In genomic region chr11:107370390-107370789, GRCh38 we compare ENCODE assay signal across 14 cellular contexts.
DNase-seq lines count a peak whose midpoint lies in the region; ATAC-seq and TF ChIP-seq lines count a peak whose summit lies in the region.
"Had no signal": no experiment of that assay in that cellular context is flagged by ENCODE, and none has a peak within 500 bp of the region (broad histone marks: within the 10 kb centered on the region; RNA-seq: fewer than 3 reads in every experiment).

No MANE protein-coding gene starts in this region.

- POLR2A ChIA-PET in BJ (lab: Charles Lee) (no interaction called here), HEK293 (lab: Yijun Ruan, JAX) (no interaction called here)

- no peaks in the 10 kb centered on the region for H3K4me1 ChIP-seq in HEK293 (ENCODE audit: control insufficient read depth, insufficient read depth, low read length)

- H3K4me3 ChIP-seq in BJ (ENCODE audit: low read depth, low read length) (no peak overlapping the region), HEK293 (ENCODE audit: low read depth, low read length) (no peak overlapping the region), choroid plexus epithelial cell (ENCODE audit: low read depth, low read length) (no peak overlapping the region)

- H3K9me3 ChIP-seq in HEK293 (ENCODE audit: control insufficient read depth, insufficient read depth, low read depth, low read length) = no peaks in the 10 kb centered on the region

- CTCF ChIA-PET in BJ (lab: Yijun Ruan, JAX) (no interaction called here), HEK293 (lab: Yijun Ruan, JAX) (no interaction called here)

- H3K36me3 ChIP-seq in BJ (ENCODE audit: control insufficient read depth, insufficient read depth, low read length) (no peaks in the 10 kb centered on the region), HEK293 (ENCODE audit: control insufficient read depth in 2 of 2, insufficient read depth in 1 of 2, low read length in 2 of 2) (no peaks in the 10 kb centered on the region)

- H3K27ac ChIP-seq in HEK293 (ENCODE audit: extremely low read depth, low read depth, low read length) = no peak overlapping the region

- no peaks in the 10 kb centered on the region for H3K27me3 ChIP-seq in BJ (ENCODE audit: control insufficient read depth, insufficient read depth, low read length)

- DNase-seq in BJ (ENCODE audit: low read depth) (peak; percentile 17), choroid plexus epithelial cell (ENCODE audit: low read depth) (peak; percentile 40), myocyte (ENCODE audit: low read depth) (peak; percentile 10), NCI-H2227 treated with DMSO at 0.1 percent for 48 hours (lab: John Stamatoyannopoulos, UW) (no peak), T-helper 9 cell (no peak)
- DNase-seq in activated CD4-positive, alpha-beta T cell treated with anti-CD3 and anti-CD28 coated beads for 1 hour = no peak
- DNase-seq: activated naive CD4-positive, alpha-beta T cell treated with anti-CD3 and anti-CD28 coated beads, Interleukin-2, amount 50 U/mL, for 16 hours; CD4-positive, CD25-positive, alpha-beta regulatory T cell; GDM1; NCI-H748 treated with DMSO at 0.1 percent for 48 hours; stimulated activated CD4-positive, alpha-beta T cell treated with anti-CD3 and anti-CD28 coated beads, Interleukin-12 subunit alpha, Interleukin-12 subunit beta, amount 100 ng/mL, for 4 hours had no signal

- no peak for TF ChIP-seq CTCF in BJ (IDR thresholded peaks at IDR 0.05; ENCODE audit: insufficient read depth, low read depth, low read length)
- no peak for TF ChIP-seq CTCF in HEK293 (tag by site-specific recombination; IDR thresholded peaks at IDR 0.05)
- no peak for TF ChIP-seq CTCF in choroid plexus epithelial cell (conservative IDR thresholded peaks at IDR 0.05; ENCODE audit: low read depth, low read length)

- no peak for ATAC-seq in HG02970 (IDR thresholded peaks at IDR 0.05; ENCODE audit: low FRiP score, unreplicated experiment)
- ATAC-seq: left lobe of liver had no signal

TF ChIP-seq in HEK293, 187 proteins besides CTCF, POLR2A, EP300 and RAD21:
- TF ChIP-seq, protein P1, sequence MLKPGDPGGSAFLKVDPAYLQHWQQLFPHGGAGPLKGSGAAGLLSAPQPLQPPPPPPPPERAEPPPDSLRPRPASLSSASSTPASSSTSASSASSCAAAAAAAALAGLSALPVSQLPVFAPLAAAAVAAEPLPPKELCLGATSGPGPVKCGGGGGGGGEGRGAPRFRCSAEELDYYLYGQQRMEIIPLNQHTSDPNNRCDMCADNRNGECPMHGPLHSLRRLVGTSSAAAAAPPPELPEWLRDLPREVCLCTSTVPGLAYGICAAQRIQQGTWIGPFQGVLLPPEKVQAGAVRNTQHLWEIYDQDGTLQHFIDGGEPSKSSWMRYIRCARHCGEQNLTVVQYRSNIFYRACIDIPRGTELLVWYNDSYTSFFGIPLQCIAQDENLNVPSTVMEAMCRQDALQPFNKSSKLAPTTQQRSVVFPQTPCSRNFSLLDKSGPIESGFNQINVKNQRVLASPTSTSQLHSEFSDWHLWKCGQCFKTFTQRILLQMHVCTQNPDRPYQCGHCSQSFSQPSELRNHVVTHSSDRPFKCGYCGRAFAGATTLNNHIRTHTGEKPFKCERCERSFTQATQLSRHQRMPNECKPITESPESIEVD (tag by site-specific recombination; IDR thresholded peaks at IDR 0.05) = 0 out of 2 replicates have a peak, but pooled peaks have one; percentile 26
- TF ChIP-seq ZNF184 (tag by site-specific recombination; IDR thresholded peaks at IDR 0.05) = no peak
TF ChIP-seq in HEK293: peak in this region for 1.

Comparison
In these comparisons a context has a peak if more than half of its experiments do, and no peak if none do; other contexts are left out.
1. DNase-seq: peak in BJ (single experiment), choroid plexus epithelial cell (single experiment) and myocyte (single experiment); none in activated CD4-positive, alpha-beta T cell treated with anti-CD3 and anti-CD28 coated beads for 1 hour (single experiment), NCI-H2227 treated with DMSO at 0.1 percent for 48 hours (single experiment) and T-helper 9 cell (single experiment).